Comparison of ENCODE assay signal across 13 cellular contexts in genomic region chr4:109921384-109921808, GRCh38. TPM values are rescaled to one million over a fixed set of nuclear protein-coding genes. Genes with fewer than 3 reads are reported as not detected.
A peak's percentile ranks its signal among the peaks of the same experiment; 100 is the strongest.
DNase-seq lines count a peak whose midpoint lies in the region; ATAC-seq and TF ChIP-seq lines count a peak whose summit lies in the region.
"Had no signal": no experiment of that assay in that cellular context is flagged by ENCODE, and none has a peak within 500 bp of the region (broad histone marks: within the 10 kb centered on the region; RNA-seq: fewer than 3 reads in every experiment).

No MANE protein-coding gene starts in this region.

- POLR2A ChIA-PET in PC-3 (lab: Charles Lee; ENCODE audit: unreplicated experiment), result interaction anchor here (0.6 kb wide), 1 partner anchor 111 kb away, joined by 3 read pairs; no protein-coding TSS in a partner anchor

- H3K4me3 ChIP-seq in PC-3 (ENCODE audit: low read length) (no peak overlapping the region), fibroblast of mammary gland (ENCODE audit: control insufficient read depth, low read depth, low read length) (no peak overlapping the region)

- no peak overlapping the region for H2AFZ ChIP-seq in PC-3 (ENCODE audit: low read length)

- no peaks in the 10 kb centered on the region for H4K20me1 ChIP-seq in PC-3 (ENCODE audit: low read length)

- peak overlapping the region; percentile 26; the same call in 1 of the 2 replicates for H3K4me2 ChIP-seq in PC-3 (ENCODE audit: low read length)

- H3K79me2 ChIP-seq in PC-3 (ENCODE audit: low read length), result peaks cover 4% of the 10 kb centered on the region; the same call in 1 of the 2 replicates

- H3F3A ChIP-seq in PC-3 (ENCODE audit: low read length, unreplicated experiment), result no peaks in the 10 kb centered on the region

- H3K9ac ChIP-seq in PC-3 (ENCODE audit: low read length), result no peak overlapping the region; the same call in 1 of the 2 replicates

- ATAC-seq in PC-3, result peak; percentile 78
- no peak for ATAC-seq in GM21723 (IDR thresholded peaks at IDR 0.05; ENCODE audit: unreplicated experiment)

- H3K27ac Mint-ChIP-seq in osteocyte (ENCODE audit: unreplicated experiment), result peak overlapping the region; percentile 20
- H3K27ac Mint-ChIP-seq: activated naive CD8-positive, alpha-beta T cell treated with anti-CD3 and anti-CD28 coated beads for 36 hours had no signal

- intact Hi-C loops in PC-3 (cut with micrococcal nuclease), result no loop called here

- BruUV-seq in PC-3 (replicated peaks; lab: Mats Ljungman, UMichigan), result no TSS peak

- H3K9me3 Mint-ChIP-seq in osteocyte (ENCODE audit: unreplicated experiment), result no peaks in the 10 kb centered on the region
- H3K9me3 Mint-ChIP-seq: activated naive CD8-positive, alpha-beta T cell treated with anti-CD3 and anti-CD28 coated beads for 36 hours had no signal

- H3K27me3 ChIP-seq in PC-3 (ENCODE audit: low read length), result no peaks in the 10 kb centered on the region

- in situ Hi-C loops in G401 (cut with HindIII; ENCODE audit: low sequenced_read_pairs), result no loop called here
- in situ Hi-C loops in GM13977 (cut with MboI; ENCODE audit: low pct_unique_long_range_greater_than_20kb, low sequenced_read_pairs, unreplicated experiment), result no loop called here

- peaks cover 12% of the 10 kb centered on the region for H3K4me1 ChIP-seq in PC-3 (ENCODE audit: insufficient read depth, low read length)

- DNase-seq in GM04504 (ENCODE audit: low read depth), result peak; percentile 92
- DNase-seq in PC-3, result peak; percentile 84
- DNase-seq in fibroblast of mammary gland (ENCODE audit: low read depth), result peak; percentile 74
- no peak for DNase-seq in osteocyte (ENCODE audit: extremely low spot score, unreplicated experiment)
- no peak for DNase-seq in G401 (ENCODE audit: low spot score)
- DNase-seq in NCI-H1092 treated with DMSO at 0.1 percent for 48 hours (lab: John Stamatoyannopoulos, UW), result no peak
- DNase-seq in GM13977 (ENCODE audit: low spot score), result no peak
- DNase-seq: activated naive CD8-positive, alpha-beta T cell treated with anti-CD3 and anti-CD28 coated beads for 36 hours; GF-D8; NCI-H345 had no signal

- H3K36me3 ChIP-seq in PC-3 (ENCODE audit: low read depth, low read length), result no peaks in the 10 kb centered on the region

- H3K27ac ChIP-seq in PC-3 (ENCODE audit: low read length), result peak overlapping the region; percentile 48
- H3K27ac ChIP-seq: VCaP had no signal

- H3K9me3 ChIP-seq in PC-3 (ENCODE audit: low read length), result no peaks in the 10 kb centered on the region

- H3K9me2 ChIP-seq in PC-3 (replicated peaks; ENCODE audit: low read length), result no peaks in the 10 kb centered on the region

- no peak overlapping the region for H3K4me3 Mint-ChIP-seq in osteocyte (ENCODE audit: unreplicated experiment)
- H3K4me3 Mint-ChIP-seq: activated naive CD8-positive, alpha-beta T cell treated with anti-CD3 and anti-CD28 coated beads for 36 hours had no signal

- H3K36me3 Mint-ChIP-seq in osteocyte (ENCODE audit: unreplicated experiment), result no peaks in the 10 kb centered on the region
- H3K36me3 Mint-ChIP-seq: activated naive CD8-positive, alpha-beta T cell treated with anti-CD3 and anti-CD28 coated beads for 36 hours had no signal

- peaks cover 3% of the 10 kb centered on the region for H3K4me1 Mint-ChIP-seq in osteocyte (ENCODE audit: unreplicated experiment)
- H3K4me1 Mint-ChIP-seq: activated naive CD8-positive, alpha-beta T cell treated with anti-CD3 and anti-CD28 coated beads for 36 hours had no signal

- no peaks in the 10 kb centered on the region for H3K27me3 Mint-ChIP-seq in osteocyte (ENCODE audit: unreplicated experiment)
- H3K27me3 Mint-ChIP-seq: activated naive CD8-positive, alpha-beta T cell treated with anti-CD3 and anti-CD28 coated beads for 36 hours had no signal

- no peak for TF ChIP-seq CTCF in PC-3 (conservative IDR thresholded peaks at IDR 0.05; ENCODE audit: low read depth, low read length)
- no peak for TF ChIP-seq CTCF in fibroblast of mammary gland (conservative IDR thresholded peaks at IDR 0.05; ENCODE audit: control insufficient read depth, insufficient read depth, low read depth, low read length)
- no peak for TF ChIP-seq CTCF in osteocyte (IDR thresholded peaks at IDR 0.05)
- TF ChIP-seq CTCF in GM13977 (IDR thresholded peaks at IDR 0.05; ENCODE audit: extremely low read depth, insufficient read depth, missing control alignments), result no peak

- CTCF ChIA-PET in PC-3 (lab: Charles Lee), result no interaction called here

RNA-seq across cellular contexts. Expression of gene EGF, which starts 8.7 kb away (rescaled TPM):
- total RNA-seq in PC-3 (2014; rRNA removed) (3.9 and 6.1 TPM in 2 replicates), osteocyte (not detected in 2 replicates)
- total RNA-seq in G401 (2014; rRNA removed; shearing (Covaris generic)), result not detected in 2 replicates
- total RNA-seq: activated naive CD8-positive, alpha-beta T cell treated with anti-CD3 and anti-CD28 coated beads for 36 hours; subcutaneous adipose tissue had no signal

Comparison
In these comparisons a context has a peak if more than half of its experiments do, and no peak if none do; other contexts are left out.
1. DNase-seq: peak in GM04504 (single experiment), PC-3 (single experiment) and fibroblast of mammary gland (single experiment); none in osteocyte (single experiment), G401 (single experiment), NCI-H1092 treated with DMSO at 0.1 percent for 48 hours (single experiment) and GM13977 (single experiment).